In the genomic region with DNA sequence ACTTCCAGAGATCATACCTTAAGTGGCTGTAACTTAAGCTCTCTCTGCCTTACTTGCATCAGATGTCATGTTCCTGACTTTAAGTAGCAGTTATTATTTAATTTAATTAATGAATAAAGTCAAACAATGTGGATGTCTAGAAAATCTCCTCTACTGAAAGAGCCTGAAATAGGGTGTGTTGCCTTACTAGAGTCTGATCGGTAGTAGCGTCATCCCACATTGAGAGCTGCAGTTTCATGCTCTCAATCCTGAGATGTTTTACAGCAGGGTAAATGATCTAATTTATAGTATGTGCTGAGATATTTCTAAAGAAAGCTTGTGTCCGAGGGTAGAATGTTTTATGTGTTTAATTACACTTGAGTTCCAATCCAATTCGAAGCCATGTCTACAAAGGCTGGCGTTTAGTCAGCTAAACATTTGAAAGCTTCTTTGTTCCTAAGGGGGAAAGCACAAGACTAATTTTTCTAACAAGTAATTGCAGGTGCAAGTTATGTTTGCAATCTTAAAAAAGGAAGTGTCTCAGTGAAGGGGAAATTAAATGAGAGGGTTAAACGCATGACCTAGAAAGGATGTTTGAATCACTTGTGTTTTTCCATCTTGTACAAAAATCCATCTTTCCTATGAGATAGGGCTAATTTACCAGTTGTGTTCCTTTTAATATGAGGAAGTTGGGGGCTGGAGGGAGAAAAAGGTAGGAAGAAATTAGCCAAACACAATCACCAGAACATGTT, we compare ENCODE assay signal across 14 cellular contexts.
"Had no signal": no experiment of that assay in that cellular context is flagged by ENCODE, and none has a peak within 500 bp of the region (broad histone marks: within the 10 kb centered on the region; RNA-seq: fewer than 3 reads in every experiment).

No MANE protein-coding gene starts in this region.

- H3K4me3 Mint-ChIP-seq: activated naive CD8-positive, alpha-beta T cell; activated T-helper 1 cell treated with anti-CD3 and anti-CD28 coated beads, Interleukin-12 subunit alpha, Interleukin-12 subunit beta, Interleukin-2, Interleukin-4 antibody, amounts not matched to agents 30 ng/mL and 10 ng/mL and 1 ng/mL, durations not matched to agents 14 hours and 24 hours and 36 hours; dendritic cell treated with granulocyte-macrophage colony-stimulating factor and Interleukin-4, amounts not matched to agents 40 ng/mL and 50 ng/mL, for 4 days; effector memory CD8-positive, alpha-beta T cell; mesothelial cell of epicardium; natural killer cell treated with Interleukin-12 subunit alpha and Interleukin-12 subunit beta and Interleukin-15 and Interleukin-18, amount 100 ng/mL, for 72 hours; stimulated activated naive B cell treated with anti-CD40 and anti-IgM and Interleukin-4, amounts not matched to agents 10 μg/mL and 1 μg/mL and 100 μg/mL, for 72 hours; T-helper 1 cell treated with Interleukin-12 subunit alpha and Interleukin-12 subunit beta and Interleukin-4 antibody, amounts not matched to agents 30 μg/mL and 1 μg/mL, for 36 hours had no signal

- H3K4me3 ChIP-seq: cardiac muscle cell, spleen had no signal

- H3K27me3 Mint-ChIP-seq: activated naive CD8-positive, alpha-beta T cell; dendritic cell treated with granulocyte-macrophage colony-stimulating factor and Interleukin-4, amounts not matched to agents 40 ng/mL and 50 ng/mL, for 4 days; effector memory CD8-positive, alpha-beta T cell; natural killer cell treated with Interleukin-12 subunit alpha and Interleukin-12 subunit beta and Interleukin-15 and Interleukin-18, amount 100 ng/mL, for 72 hours; stimulated activated naive B cell treated with anti-CD40 and anti-IgM and Interleukin-4, amounts not matched to agents 10 μg/mL and 1 μg/mL and 100 μg/mL, for 72 hours had no signal

- DNase-seq: activated CD4-positive, alpha-beta T cell treated with anti-CD3 and anti-CD28 coated beads, Interleukin-2, amount 50 U/mL, for 4 hours; activated gamma-delta T cell treated with Interleukin-2 at 50 U/mL for 16 hours; effector memory CD8-positive, alpha-beta T cell; posterior cingulate gyrus; spleen; stimulated activated CD4-positive, alpha-beta T cell treated with anti-CD3 and anti-CD28 coated beads, Interleukin-4, amount 100 ng/mL, for 4 hours; stimulated activated naive B cell treated with anti-CD40 and anti-IgM and Interleukin-4, amounts not matched to agents 10 μg/mL and 1 μg/mL and 100 μg/mL, for 72 hours had no signal

- H3K9me3 Mint-ChIP-seq: activated T-helper 1 cell treated with anti-CD3 and anti-CD28 coated beads, Interleukin-12 subunit alpha, Interleukin-12 subunit beta, Interleukin-2, Interleukin-4 antibody, amounts not matched to agents 30 ng/mL and 10 ng/mL and 1 ng/mL, durations not matched to agents 14 hours and 24 hours and 36 hours; dendritic cell treated with granulocyte-macrophage colony-stimulating factor and Interleukin-4, amounts not matched to agents 40 ng/mL and 50 ng/mL, for 4 days; stimulated activated naive B cell treated with anti-CD40 and anti-IgM and Interleukin-4, amounts not matched to agents 10 μg/mL and 1 μg/mL and 100 μg/mL, for 72 hours; T-helper 1 cell treated with Interleukin-12 subunit alpha and Interleukin-12 subunit beta and Interleukin-4 antibody, amounts not matched to agents 30 μg/mL and 1 μg/mL, for 36 hours had no signal

- ATAC-seq: effector memory CD8-positive, alpha-beta T cell; natural killer cell treated with Interleukin-12 subunit alpha and Interleukin-12 subunit beta and Interleukin-15 and Interleukin-18, amount 100 ng/mL, for 72 hours; stimulated activated naive B cell treated with anti-CD40 and anti-IgM and Interleukin-4, amounts not matched to agents 10 μg/mL and 1 μg/mL and 100 μg/mL, for 72 hours had no signal

- H3K36me3 Mint-ChIP-seq: activated naive CD8-positive, alpha-beta T cell; mesothelial cell of epicardium; natural killer cell treated with Interleukin-12 subunit alpha and Interleukin-12 subunit beta and Interleukin-15 and Interleukin-18, amount 100 ng/mL, for 72 hours; stimulated activated naive B cell treated with anti-CD40 and anti-IgM and Interleukin-4, amounts not matched to agents 10 μg/mL and 1 μg/mL and 100 μg/mL, for 72 hours had no signal

- H3K27ac ChIP-seq: cardiac muscle cell, spleen had no signal

- H3K27ac Mint-ChIP-seq: activated naive CD8-positive, alpha-beta T cell; activated T-helper 1 cell treated with anti-CD3 and anti-CD28 coated beads, Interleukin-12 subunit alpha, Interleukin-12 subunit beta, Interleukin-2, Interleukin-4 antibody, amounts not matched to agents 30 ng/mL and 10 ng/mL and 1 ng/mL, durations not matched to agents 14 hours and 24 hours and 36 hours; dendritic cell treated with granulocyte-macrophage colony-stimulating factor and Interleukin-4, amounts not matched to agents 40 ng/mL and 50 ng/mL, for 4 days; effector memory CD8-positive, alpha-beta T cell; mesothelial cell of epicardium; natural killer cell treated with Interleukin-12 subunit alpha and Interleukin-12 subunit beta and Interleukin-15 and Interleukin-18, amount 100 ng/mL, for 72 hours; stimulated activated naive B cell treated with anti-CD40 and anti-IgM and Interleukin-4, amounts not matched to agents 10 μg/mL and 1 μg/mL and 100 μg/mL, for 72 hours; T-helper 1 cell treated with Interleukin-12 subunit alpha and Interleukin-12 subunit beta and Interleukin-4 antibody, amounts not matched to agents 30 μg/mL and 1 μg/mL, for 36 hours had no signal

- H3K27me3 ChIP-seq: cardiac muscle cell, spleen had no signal

- H3K4me1 Mint-ChIP-seq: stimulated activated naive B cell treated with anti-CD40 and anti-IgM and Interleukin-4, amounts not matched to agents 10 μg/mL and 1 μg/mL and 100 μg/mL, for 72 hours had no signal
